17 cellular contexts compared by ENCODE assay signal in the genomic region with DNA sequence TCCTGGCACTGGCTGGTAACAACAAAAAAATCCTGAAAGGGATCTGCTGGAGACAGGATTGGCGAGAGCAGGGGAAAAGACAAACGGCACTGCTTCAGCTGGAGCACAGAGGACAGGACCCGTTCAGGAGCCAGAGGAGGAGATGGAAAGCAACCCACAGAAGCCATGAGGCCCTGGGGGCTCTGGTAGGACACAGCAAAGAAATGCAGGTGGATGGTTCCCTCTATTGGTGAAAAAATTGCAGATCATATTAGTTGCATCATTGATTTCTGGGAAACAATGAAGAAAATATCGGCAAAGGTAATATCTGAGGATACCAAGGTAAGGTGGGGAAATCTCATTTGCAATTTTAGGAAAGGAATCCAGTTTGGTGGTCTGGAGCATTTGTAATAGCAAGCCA. TPM values are rescaled to one million over a fixed set of nuclear protein-coding genes. Genes with fewer than 3 reads are reported as not detected.
A peak's percentile ranks its signal among the peaks of the same experiment; 100 is the strongest.
DNase-seq lines count a peak whose midpoint lies in the region; ATAC-seq and TF ChIP-seq lines count a peak whose summit lies in the region.
"Had no signal": no experiment of that assay in that cellular context is flagged by ENCODE, and none has a peak within 500 bp of the region (broad histone marks: within the 10 kb centered on the region; RNA-seq: fewer than 3 reads in every experiment).

No MANE protein-coding gene starts in this region.

- H3K27me3 Mint-ChIP-seq in T-helper 17 cell: peaks cover 55% of the 10 kb centered on the region

- TF ChIP-seq RAD21 in HCT116 (IDR thresholded peaks at IDR 0.05; ENCODE audit: low read depth): peak; percentile 54

- H3K9me2 ChIP-seq in HCT116 (ENCODE audit: insufficient read depth) (no peaks in the 10 kb centered on the region), PC-3 (replicated peaks; ENCODE audit: low read length) (no peaks in the 10 kb centered on the region)

- H3K36me3 ChIP-seq in HCT116 (ENCODE audit: control insufficient read depth in 1 of 2, insufficient read depth in 2 of 2, low read length in 2 of 2): no peaks in the 10 kb centered on the region
- H3K36me3 ChIP-seq in PC-3 (ENCODE audit: low read depth, low read length): no peaks in the 10 kb centered on the region
- H3K36me3 ChIP-seq: SJCRH30 had no signal

- ATAC-seq in HCT116: peak; percentile 78
- no peak for ATAC-seq in PC-3
- no peak for ATAC-seq in HG03135 (IDR thresholded peaks at IDR 0.05; ENCODE audit: unreplicated experiment)
- no peak for ATAC-seq in right cardiac atrium
- ATAC-seq in T-helper 17 cell: no peak

- CTCF ChIA-PET in HCT116 (lab: Charles Lee) (no interaction called here), PC-3 (lab: Charles Lee) (interaction anchor here (1.0 kb wide), 1 partner anchor 154 kb away, joined by 4 read pairs; no protein-coding TSS in a partner anchor)

- DNase-seq in AG10803 (ENCODE audit: low read depth) (no peak), HCT116 (ENCODE audit: low read depth, low spot score) (no peak), PC-3 (peak; percentile 18), fibroblast of mammary gland (ENCODE audit: low read depth) (no peak), KBM-7 (no peak), right cardiac atrium (no peak), T-helper 17 cell (no peak)
- DNase-seq: cerebellar nuclear complex, DMS53, GOT3, hippocampal formation, NCI-H510A treated with DMSO at 0.1 percent for 48 hours, SJCRH30 had no signal

- in situ Hi-C loops in KBM-7 (cut with MboI; ENCODE audit: low pct_unique_long_range_greater_than_20kb, low sequenced_read_pairs): no loop called here

- H3K4me2 ChIP-seq in HCT116 (ENCODE audit: low read length) (no peak overlapping the region), PC-3 (ENCODE audit: low read length) (no peak overlapping the region)

- BruUV-seq in HCT116 (replicated peaks; lab: Mats Ljungman, UMichigan) (no TSS peak), PC-3 (replicated peaks; lab: Mats Ljungman, UMichigan) (no TSS peak)

- H2AFZ ChIP-seq in HCT116 (ENCODE audit: low read depth, low read length, poor library complexity, severe bottlenecking) (no peak overlapping the region), PC-3 (ENCODE audit: low read length) (no peak overlapping the region)

- no peak overlapping the region for H3K4me3 ChIP-seq in AG10803 (ENCODE audit: low read length)
- no peak overlapping the region for H3K4me3 ChIP-seq in HCT116 (replicated peaks in 1 of 2; ENCODE audit: low read depth in 1 of 2, low read length in 2 of 2)
- H3K4me3 ChIP-seq in PC-3 (ENCODE audit: low read length): no peak overlapping the region
- H3K4me3 ChIP-seq in fibroblast of mammary gland (ENCODE audit: control insufficient read depth, low read depth, low read length): no peak overlapping the region
- no peak overlapping the region for H3K4me3 ChIP-seq in right cardiac atrium (ENCODE audit: low read length)
- H3K4me3 ChIP-seq: SJCRH30 had no signal

- intact Hi-C loops in HCT116 (cut with micrococcal nuclease): no loop called here
- intact Hi-C loops in PC-3 (cut with micrococcal nuclease): no loop called here
- intact Hi-C loops in right cardiac atrium (cut with DNase I): no loop called here

- H3K9me3 ChIP-seq in HCT116 (ENCODE audit: control insufficient read depth in 1 of 2, insufficient read depth in 1 of 2, low read depth in 1 of 2, low read length in 2 of 2) (no peaks in the 10 kb centered on the region), PC-3 (ENCODE audit: low read length) (no peaks in the 10 kb centered on the region), right cardiac atrium (ENCODE audit: control insufficient read depth, low read length) (no peaks in the 10 kb centered on the region), T-helper 17 cell (ENCODE audit: control insufficient read depth, low read length, poor library complexity, severe bottlenecking) (no peaks in the 10 kb centered on the region)
- H3K9me3 ChIP-seq: SJCRH30 had no signal

- TF ChIP-seq CTCF in AG10803 (conservative IDR thresholded peaks at IDR 0.05; ENCODE audit: low read length) (peak; percentile 21; the same call in 1 of the 2 replicates), HCT116 (IDR thresholded peaks at IDR 0.05 in 2 of 3, conservative IDR thresholded peaks at IDR 0.05 in 1 of 3; ENCODE audit: borderline replicate concordance in 1 of 3, insufficient read depth in 1 of 3, low read depth in 2 of 3, low read length in 2 of 3) (peak in 2 of 3 experiments; percentile 33 to 48; a peak in 3 of 6 replicates), PC-3 (conservative IDR thresholded peaks at IDR 0.05; ENCODE audit: low read depth, low read length) (peak; percentile 39; the same call in 1 of the 2 replicates), fibroblast of mammary gland (conservative IDR thresholded peaks at IDR 0.05; ENCODE audit: control insufficient read depth, insufficient read depth, low read depth, low read length) (peak; percentile 21)

- H3K27ac ChIP-seq in HCT116 (ENCODE audit: low read depth, low read length) (no peak overlapping the region), PC-3 (ENCODE audit: low read length) (no peak overlapping the region), right cardiac atrium (ENCODE audit: low read length) (no peak overlapping the region)
- H3K27ac ChIP-seq: epithelial cell of prostate, SJCRH30 had no signal

- H4K20me1 ChIP-seq in HCT116 (ENCODE audit: insufficient read depth) (no peaks in the 10 kb centered on the region), PC-3 (ENCODE audit: low read length) (no peaks in the 10 kb centered on the region)

- H3K4me1 Mint-ChIP-seq in T-helper 17 cell: peaks cover 4% of the 10 kb centered on the region
- H3K4me1 Mint-ChIP-seq: memory B cell had no signal

- POLR2A ChIA-PET in HCT116 (lab: Charles Lee): interaction anchor here (1.8 kb wide), 1 partner anchor 25 kb away, joined by 4 read pairs; no protein-coding TSS in a partner anchor
- POLR2A ChIA-PET in PC-3 (lab: Charles Lee; ENCODE audit: unreplicated experiment): no interaction called here

- H3K27ac Mint-ChIP-seq in T-helper 17 cell: no peak overlapping the region
- H3K27ac Mint-ChIP-seq: memory B cell; stimulated activated naive CD8-positive, alpha-beta T cell treated with anti-CD3 and anti-CD28 coated beads, Interleukin-15, Interleukin-2, amounts not matched to agents 100 ng/mL and 50 ng/mL, for 24 hours had no signal

- no peaks in the 10 kb centered on the region for H3K4me1 ChIP-seq in HCT116 (ENCODE audit: control insufficient read depth in 1 of 2, insufficient read depth in 2 of 2, low read length in 2 of 2)
- no peaks in the 10 kb centered on the region for H3K4me1 ChIP-seq in PC-3 (ENCODE audit: insufficient read depth, low read length)
- no peaks in the 10 kb centered on the region for H3K4me1 ChIP-seq in right cardiac atrium (ENCODE audit: control insufficient read depth, insufficient read depth, low read length)
- H3K4me1 ChIP-seq: SJCRH30 had no signal

- H3K4me3 Mint-ChIP-seq in T-helper 17 cell: no peak overlapping the region
- H3K4me3 Mint-ChIP-seq: memory B cell; stimulated activated naive CD8-positive, alpha-beta T cell treated with anti-CD3 and anti-CD28 coated beads, Interleukin-15, Interleukin-2, amounts not matched to agents 100 ng/mL and 50 ng/mL, for 24 hours had no signal

- peaks cover 57% of the 10 kb centered on the region for H3K27me3 ChIP-seq in HCT116 (ENCODE audit: insufficient read depth, low read length)
- peaks cover 56% of the 10 kb centered on the region for H3K27me3 ChIP-seq in PC-3 (ENCODE audit: low read length)
- H3K27me3 ChIP-seq in right cardiac atrium (ENCODE audit: control insufficient read depth, insufficient read depth): no peaks in the 10 kb centered on the region

- 58% methylated on average over 4 of the region's 4 CpGs for WGBS in right cardiac atrium

- H3K36me3 Mint-ChIP-seq in T-helper 17 cell (ENCODE audit: low read depth): peaks cover 2% of the 10 kb centered on the region
- H3K36me3 Mint-ChIP-seq: memory B cell had no signal

- H3K9ac ChIP-seq in HCT116 (ENCODE audit: low read length) (no peak overlapping the region), PC-3 (ENCODE audit: low read length) (no peak overlapping the region)

- no peak for TF ChIP-seq POLR2A in HCT116 (IDR thresholded peaks at IDR 0.05; ENCODE audit: borderline replicate concordance, extremely low read depth, insufficient read depth, insufficient read length)

- RAD21 ChIA-PET in HCT116 (lab: Charles Lee; ENCODE audit: low non-redundant PET in 1 of 2, low total read pairs in 2 of 2, uncharacterized antibody in 2 of 2, unreplicated experiment in 2 of 2): no interaction called here

- H3K79me2 ChIP-seq in HCT116 (ENCODE audit: insufficient read depth, low read length) (no peaks in the 10 kb centered on the region), PC-3 (ENCODE audit: low read length) (no peaks in the 10 kb centered on the region)

- H3F3A ChIP-seq in PC-3 (ENCODE audit: low read length, unreplicated experiment): no peaks in the 10 kb centered on the region

TF ChIP-seq in HCT116, 20 proteins besides CTCF, POLR2A, EP300 and RAD21 (continues in another document):
- TF ChIP-seq SP1 (IDR thresholded peaks at IDR 0.05; ENCODE audit: low read depth): no peak
- no peak for TF ChIP-seq JUND (IDR thresholded peaks at IDR 0.05)
- no peak for TF ChIP-seq EZH2 (IDR thresholded peaks at IDR 0.05)
- no peak for TF ChIP-seq FOSL1 (IDR thresholded peaks at IDR 0.05; ENCODE audit: low read depth)
- no peak for TF ChIP-seq MAX (IDR thresholded peaks at IDR 0.05)
- TF ChIP-seq ELF1 (IDR thresholded peaks at IDR 0.05; ENCODE audit: borderline replicate concordance, low read depth): no peak
- TF ChIP-seq EGR1 (IDR thresholded peaks at IDR 0.05; ENCODE audit: low read depth): no peak

RNA-seq across cellular contexts. Expression of gene TPP2, which starts 25.7 kb away (rescaled TPM):
- 36.7 TPM for total RNA-seq in HCT116 (2021; ENCODE audit: unreplicated experiment)
- polyA plus RNA-seq in HCT116 (2012): 7.5 and 11.8 TPM in 2 replicates
- total RNA-seq in PC-3 (2014; rRNA removed): 16.1 and 30.4 TPM in 2 replicates
- total RNA-seq in right cardiac atrium: 10 to 100 TPM; 29.2 to 35.1 (median 32.7) TPM
- 22.4 TPM for polyA plus RNA-seq in right cardiac atrium
- 100 to 1,000 TPM in 1 of 2 donors, 10 to 100 TPM in 1; 92.5 to 124 TPM for total RNA-seq in T-helper 17 cell
